ENCODE assay signal across 8 cellular contexts in genomic region chr20:38748863-38749153, GRCh38. TPM values are rescaled to one million over a fixed set of nuclear protein-coding genes. Genes with fewer than 3 reads are reported as not detected.
A peak's percentile ranks its signal among the peaks of the same experiment; 100 is the strongest.
DNase-seq lines count a peak whose midpoint lies in the region; ATAC-seq and TF ChIP-seq lines count a peak whose summit lies in the region.

No MANE protein-coding gene starts in this region.

- H3K27ac ChIP-seq in SK-N-SH (ENCODE audit: low read depth in 2 of 2, low read length in 1 of 2), result peak overlapping the region; percentile 84 to 89; a peak in 2 of 4 replicates
- H3K27ac ChIP-seq in substantia nigra (ENCODE audit: low read depth, low read length, poor library complexity, severe bottlenecking), result peak overlapping the region; percentile 73

- DNase-seq in SK-N-SH (no peak), cerebellar cortex (ENCODE audit: low spot score) (peak; percentile 50), mucosa of descending colon (peak in 1 of 3 donors; percentile 70), substantia nigra (lab: John Stamatoyannopoulos, UW) (no peak), NCI-H82 treated with DMSO at 0.1 percent for 48 hours (lab: John Stamatoyannopoulos, UW; ENCODE audit: unreplicated experiment) (no peak)
- no peak for DNase-seq in central memory CD4-positive, alpha-beta T cell

- H4K20me1 ChIP-seq in SK-N-SH (ENCODE audit: insufficient read depth), result peaks cover 6% of the 10 kb centered on the region; the same call in 1 of the 2 replicates

- 4% methylated on average over 9 of the region's 9 CpGs for WGBS in SK-N-SH (ENCODE audit: low lambda C conversion rate)

- H3K9me2 ChIP-seq in SK-N-SH, result no peaks in the 10 kb centered on the region

- TF ChIP-seq EP300 in SK-N-SH (IDR thresholded peaks at IDR 0.05; ENCODE audit: borderline replicate concordance in 1 of 2, low read depth in 1 of 2, low read length in 1 of 2), result no peak

- CTCF ChIA-PET in SK-N-SH (lab: Yijun Ruan, JAX), result interaction anchor here (0.8 to 15.8 kb wide), 7 partner anchors 16 to 116 kb away, joined by 3 to 321 read pairs (median 59); partner anchors contain the start of gene SLC32A1

- ATAC-seq in GM19035 (IDR thresholded peaks at IDR 0.05; ENCODE audit: unreplicated experiment), result peak; percentile 34
- ATAC-seq in HG03064 (IDR thresholded peaks at IDR 0.05; ENCODE audit: low read depth, unreplicated experiment), result peak; percentile 26
- peak; percentile 82 for ATAC-seq in mucosa of descending colon

- peaks cover 15% of the 10 kb centered on the region for H3K79me2 ChIP-seq in SK-N-SH (ENCODE audit: insufficient read depth)

- peak overlapping the region; percentile 76 for H3K4me2 ChIP-seq in SK-N-SH

- intact Hi-C loops in mucosa of descending colon (cut with DNase I, micrococcal nuclease), result loop anchor here in 1 of 2 donors (10.0 kb wide), 1 partner anchor 104 kb away; no protein-coding TSS in a partner anchor

- H3K9ac ChIP-seq in SK-N-SH, result peak overlapping the region; percentile 73

- POLR2A ChIA-PET in SK-N-SH (lab: Yijun Ruan, JAX), result no interaction called here

- H3K27me3 ChIP-seq in SK-N-SH (ENCODE audit: insufficient read depth), result no peaks in the 10 kb centered on the region

- H3K9me3 ChIP-seq in SK-N-SH (no peaks in the 10 kb centered on the region), mucosa of descending colon (no peaks in the 10 kb centered on the region)

- H3K4me1 ChIP-seq in SK-N-SH (ENCODE audit: control insufficient read depth in 1 of 2, insufficient read depth in 2 of 2, low read depth in 1 of 2, low read length in 1 of 2) (peaks cover 0 to 14% of the 10 kb centered on the region in 2 experiments; a peak in 2 of 4 replicates), mucosa of descending colon (ENCODE audit: low read depth) (peaks cover 6% of the 10 kb centered on the region)

- no peak for TF ChIP-seq RAD21 in SK-N-SH (IDR thresholded peaks at IDR 0.05; ENCODE audit: low read length)

- peak overlapping the region; percentile 94 for H2AFZ ChIP-seq in SK-N-SH (ENCODE audit: low read depth)

- H3K36me3 ChIP-seq in SK-N-SH (replicated peaks in 1 of 2; ENCODE audit: control insufficient read depth in 1 of 2, insufficient read depth in 2 of 2, low read length in 1 of 2), result peaks cover 22 to 27% of the 10 kb centered on the region in 2 experiments
- no peaks in the 10 kb centered on the region for H3K36me3 ChIP-seq in mucosa of descending colon (ENCODE audit: low read depth)

- H3K4me3 ChIP-seq in SK-N-SH (ENCODE audit: low read depth in 2 of 2, low read length in 1 of 2), result peak overlapping the region; percentile 89 to 90
- peak overlapping the region; percentile 78 for H3K4me3 ChIP-seq in mucosa of descending colon

- TF ChIP-seq CTCF in SK-N-SH (IDR thresholded peaks at IDR 0.05) (no peak), mucosa of descending colon (IDR thresholded peaks at IDR 0.05) (no peak)

- no peaks in the 10 kb centered on the region for H3F3A ChIP-seq in SK-N-SH (replicated peaks; ENCODE audit: insufficient read depth)

TF ChIP-seq in SK-N-SH, 30 proteins besides CTCF, POLR2A, EP300 and RAD21:
- TF ChIP-seq RFX5 (IDR thresholded peaks at IDR 0.05; ENCODE audit: low read length) (no peak), MXI1 (IDR thresholded peaks at IDR 0.05; ENCODE audit: low read depth, low read length) (no peak), USF2 (IDR thresholded peaks at IDR 0.05; ENCODE audit: borderline replicate concordance, low read depth, low read length) (no peak), POLR2AphosphoS5 (IDR thresholded peaks at IDR 0.05; ENCODE audit: low read depth, low read length) (no peak), NFIC (IDR thresholded peaks at IDR 0.05; ENCODE audit: borderline replicate concordance) (no peak), MEF2A (IDR thresholded peaks at IDR 0.05; ENCODE audit: borderline replicate concordance, low read depth) (no peak), FOXM1 (IDR thresholded peaks at IDR 0.05; ENCODE audit: low read depth) (no peak), TAF1 (IDR thresholded peaks at IDR 0.05; ENCODE audit: borderline replicate concordance, low read depth, low read length) (no peak), REST (IDR thresholded peaks at IDR 0.05; ENCODE audit: low read depth, low read length) (no peak), EZH2phosphoT487 (IDR thresholded peaks at IDR 0.05; ENCODE audit: borderline replicate concordance, low read depth) (no peak), RCOR1 (IDR thresholded peaks at IDR 0.05; ENCODE audit: low read length) (no peak), PBX3 (IDR thresholded peaks at IDR 0.05) (no peak), CHD2 (IDR thresholded peaks at IDR 0.05; ENCODE audit: low read length, partially characterized antibody) (no peak), ELF1 (IDR thresholded peaks at IDR 0.05) (no peak), GABPA (IDR thresholded peaks at IDR 0.05; ENCODE audit: low read depth) (no peak), GATA2 (CRISPR knock-in tag; IDR thresholded peaks at IDR 0.05) (no peak), JUND (IDR thresholded peaks at IDR 0.05) (no peak), SMC3 (IDR thresholded peaks at IDR 0.05; ENCODE audit: low read depth, low read length) (no peak), TEAD4 (IDR thresholded peaks at IDR 0.05; ENCODE audit: borderline replicate concordance, insufficient read depth) (no peak)
- TF ChIP-seq, protein P1, sequence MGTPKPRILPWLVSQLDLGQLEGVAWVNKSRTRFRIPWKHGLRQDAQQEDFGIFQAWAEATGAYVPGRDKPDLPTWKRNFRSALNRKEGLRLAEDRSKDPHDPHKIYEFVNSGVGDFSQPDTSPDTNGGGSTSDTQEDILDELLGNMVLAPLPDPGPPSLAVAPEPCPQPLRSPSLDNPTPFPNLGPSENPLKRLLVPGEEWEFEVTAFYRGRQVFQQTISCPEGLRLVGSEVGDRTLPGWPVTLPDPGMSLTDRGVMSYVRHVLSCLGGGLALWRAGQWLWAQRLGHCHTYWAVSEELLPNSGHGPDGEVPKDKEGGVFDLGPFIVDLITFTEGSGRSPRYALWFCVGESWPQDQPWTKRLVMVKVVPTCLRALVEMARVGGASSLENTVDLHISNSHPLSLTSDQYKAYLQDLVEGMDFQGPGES (IDR thresholded peaks at IDR 0.05; ENCODE audit: low read depth, low read length), result no peak

RNA-seq across cellular contexts. Expression of gene ACTR5, which starts 0.5 kb away (rescaled TPM):
- 9.7 and 10.9 TPM in 2 replicates for polyA plus RNA-seq in SK-N-SH (2012; rRNA removed)
- polyA plus RNA-seq in SK-N-SH (2012; cell fraction: cytosol; rRNA removed), result 4.4 and 6.4 TPM in 2 replicates
- polyA plus RNA-seq in SK-N-SH (2012; cell fraction: nucleus; rRNA removed), result 41.9 and 49.0 TPM in 2 replicates
- 1 to 10 TPM; 6.0 to 8.1 (median 7.9) TPM for total RNA-seq in mucosa of descending colon

RNA-seq across cellular contexts. Expression of gene SLC32A1, which starts 24.5 kb away (rescaled TPM):
- polyA plus RNA-seq in SK-N-SH (2012; rRNA removed), result not detected in 2 replicates
- polyA plus RNA-seq in SK-N-SH (2012; cell fraction: cytosol; rRNA removed), result not detected in 2 replicates
- polyA plus RNA-seq in SK-N-SH (2012; cell fraction: nucleus; rRNA removed), result not detected in 2 replicates
- under 1 TPM in 1 of 3 donors, not detected in 2; 0.17 TPM for total RNA-seq in mucosa of descending colon

RNA-seq across cellular contexts. Expression of gene PPP1R16B, which starts 56.7 kb away (rescaled TPM):
- polyA plus RNA-seq in SK-N-SH (2012; rRNA removed), result 0.28 and 0.91 TPM in 2 replicates
- polyA plus RNA-seq in SK-N-SH (2012; cell fraction: cytosol; rRNA removed), result 0.49 and 1.1 TPM in 2 replicates
- polyA plus RNA-seq in SK-N-SH (2012; cell fraction: nucleus; rRNA removed), result 0.61 and 0.90 TPM in 2 replicates
- 1 to 10 TPM; 4.4 to 5.6 (median 4.4) TPM for total RNA-seq in mucosa of descending colon

Comparison
In these comparisons a context has a peak if more than half of its experiments do, and no peak if none do; other contexts are left out.
1. ATAC-seq: peak in every context shown above with its lines; median percentile 82 in mucosa of descending colon; 34 in GM19035; 26 in HG03064.